In the genomic region with DNA sequence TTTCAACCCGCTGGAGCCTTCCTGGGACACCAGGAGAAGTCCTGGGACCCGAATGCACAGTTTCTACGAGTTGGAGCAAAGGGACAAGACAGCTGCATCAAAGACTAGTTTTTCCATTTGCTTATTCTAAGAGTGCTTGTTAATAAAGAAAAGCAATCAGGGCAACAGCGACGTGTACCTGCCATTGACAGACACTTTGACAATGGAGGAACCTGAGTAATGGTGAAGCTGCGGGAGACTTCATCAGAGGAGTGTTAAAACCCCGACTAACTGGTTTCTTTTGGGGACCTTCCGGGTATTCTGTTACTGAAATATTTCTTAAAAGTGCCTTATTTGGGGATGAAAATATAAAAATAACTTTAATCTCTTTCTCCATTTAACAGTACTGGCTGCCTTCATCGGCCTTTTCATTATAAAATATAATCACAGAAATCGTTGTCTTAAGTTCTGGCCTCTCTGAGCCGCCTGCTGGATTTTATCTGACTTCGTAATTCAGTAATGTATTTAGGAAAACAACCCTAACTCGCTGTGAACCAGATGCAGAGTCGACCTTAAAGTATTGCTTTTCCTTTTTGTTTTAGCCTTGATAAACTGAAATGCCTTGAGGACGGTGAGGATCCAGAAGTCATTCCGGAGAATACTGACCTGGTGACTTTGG, we compare ENCODE assay signal across 8 cellular contexts. TPM values are rescaled to one million over a fixed set of nuclear protein-coding genes. Genes with fewer than 3 reads are reported as not detected.
DNase-seq lines count a peak whose midpoint lies in the region; ATAC-seq and TF ChIP-seq lines count a peak whose summit lies in the region.

No MANE protein-coding gene starts in this region.

- H3K36me3 ChIP-seq in OCI-LY1 (ENCODE audit: insufficient read depth, low read length) = peaks cover 38% of the 10 kb centered on the region

- TF ChIP-seq CTCF in OCI-LY1 (IDR thresholded peaks at IDR 0.05; ENCODE audit: low read length) = no peak

- peak overlapping the region; percentile 88 for H3K9ac ChIP-seq in OCI-LY1 (ENCODE audit: low read length)

- CTCF ChIA-PET in activated naive CD4-positive, alpha-beta T cell treated with anti-CD3 and anti-CD28 coated beads for 36 hours (lab: Charles Lee) = interaction anchor here (0.7 to 1.2 kb wide), 5 partner anchors 109 to 211 kb away, joined by 3 to 5 read pairs (median 3); no protein-coding TSS in a partner anchor

- H3K27me3 Mint-ChIP-seq in activated naive CD4-positive, alpha-beta T cell treated with anti-CD3 and anti-CD28 coated beads for 36 hours (ENCODE audit: low read depth) = no peaks in the 10 kb centered on the region
- no peaks in the 10 kb centered on the region for H3K27me3 Mint-ChIP-seq in dendritic cell treated with granulocyte-macrophage colony-stimulating factor and Interleukin-4, amounts not matched to agents 40 ng/mL and 50 ng/mL, for 4 days

- H3K9me3 Mint-ChIP-seq in activated naive CD4-positive, alpha-beta T cell treated with anti-CD3 and anti-CD28 coated beads for 36 hours = no peaks in the 10 kb centered on the region
- no peaks in the 10 kb centered on the region for H3K9me3 Mint-ChIP-seq in dendritic cell treated with granulocyte-macrophage colony-stimulating factor and Interleukin-4, amounts not matched to agents 40 ng/mL and 50 ng/mL, for 4 days

- H3K4me3 Mint-ChIP-seq in activated naive CD4-positive, alpha-beta T cell treated with anti-CD3 and anti-CD28 coated beads for 36 hours = peak overlapping the region; percentile 89
- peak overlapping the region; percentile 94 for H3K4me3 Mint-ChIP-seq in dendritic cell treated with granulocyte-macrophage colony-stimulating factor and Interleukin-4, amounts not matched to agents 40 ng/mL and 50 ng/mL, for 4 days

- peaks cover 20% of the 10 kb centered on the region for H3K79me2 ChIP-seq in OCI-LY1 (ENCODE audit: insufficient read depth, low read length)

- H3K4me2 ChIP-seq in OCI-LY1 (ENCODE audit: low read length) = peak overlapping the region; percentile 96

- no peaks in the 10 kb centered on the region for H3K9me2 ChIP-seq in OCI-LY1 (ENCODE audit: low read depth, low read length)

- H3K27me3 ChIP-seq in OCI-LY1 (ENCODE audit: insufficient read depth, low read length) (no peaks in the 10 kb centered on the region), mononuclear cell (ENCODE audit: insufficient read depth, low read length) (no peaks in the 10 kb centered on the region)

- ATAC-seq in HG03521 (IDR thresholded peaks at IDR 0.05; ENCODE audit: unreplicated experiment) (no peak), GM18498 (IDR thresholded peaks at IDR 0.05; ENCODE audit: unreplicated experiment) (no peak), GM21825 (IDR thresholded peaks at IDR 0.05; ENCODE audit: unreplicated experiment) (no peak)

- H3F3A ChIP-seq in OCI-LY1 (ENCODE audit: insufficient read depth, low read length) = no peaks in the 10 kb centered on the region

- peak; percentile 30 for DNase-seq in activated naive CD4-positive, alpha-beta T cell treated with anti-CD3 and anti-CD28 coated beads for 36 hours
- no peak for DNase-seq in activated naive CD4-positive, alpha-beta T cell treated with anti-CD3 and anti-CD28 coated beads, Interleukin-2, amount 50 U/mL, for 16 hours

- peaks cover 24% of the 10 kb centered on the region for H3K36me3 Mint-ChIP-seq in activated naive CD4-positive, alpha-beta T cell treated with anti-CD3 and anti-CD28 coated beads for 36 hours (ENCODE audit: low read depth)
- H3K36me3 Mint-ChIP-seq in dendritic cell treated with granulocyte-macrophage colony-stimulating factor and Interleukin-4, amounts not matched to agents 40 ng/mL and 50 ng/mL, for 4 days (ENCODE audit: low read depth) = peaks cover 40% of the 10 kb centered on the region

- peak overlapping the region; percentile 78 for H3K27ac Mint-ChIP-seq in activated naive CD4-positive, alpha-beta T cell treated with anti-CD3 and anti-CD28 coated beads for 36 hours
- peak overlapping the region; percentile 91 for H3K27ac Mint-ChIP-seq in dendritic cell treated with granulocyte-macrophage colony-stimulating factor and Interleukin-4, amounts not matched to agents 40 ng/mL and 50 ng/mL, for 4 days

- H4K20me1 ChIP-seq in OCI-LY1 (ENCODE audit: insufficient read depth, low read length) = no peaks in the 10 kb centered on the region

- peaks cover 29% of the 10 kb centered on the region for H3K4me1 Mint-ChIP-seq in activated naive CD4-positive, alpha-beta T cell treated with anti-CD3 and anti-CD28 coated beads for 36 hours (ENCODE audit: low read depth)
- H3K4me1 Mint-ChIP-seq in dendritic cell treated with granulocyte-macrophage colony-stimulating factor and Interleukin-4, amounts not matched to agents 40 ng/mL and 50 ng/mL, for 4 days (ENCODE audit: low read depth) = peaks cover 38% of the 10 kb centered on the region

- H3K4me1 ChIP-seq in OCI-LY1 (ENCODE audit: insufficient read depth, low read length, severe bottlenecking) = peaks cover 40% of the 10 kb centered on the region
- peaks cover 48% of the 10 kb centered on the region for H3K4me1 ChIP-seq in mononuclear cell (ENCODE audit: insufficient read depth, low read length)

- no peaks in the 10 kb centered on the region for H3K9me3 ChIP-seq in OCI-LY1 (ENCODE audit: low read length)
- H3K9me3 ChIP-seq in mononuclear cell (ENCODE audit: low read depth, low read length) = no peaks in the 10 kb centered on the region

- intact Hi-C loops in activated naive CD4-positive, alpha-beta T cell treated with anti-CD3 and anti-CD28 coated beads for 36 hours (cut with micrococcal nuclease) = loop anchor here (1.0 to 5.0 kb wide), 8 partner anchors 44 to 1101 kb away; a partner anchor contains a TSS
- intact Hi-C loops in dendritic cell treated with granulocyte-macrophage colony-stimulating factor and Interleukin-4, amounts not matched to agents 40 ng/mL and 50 ng/mL, for 4 days (cut with micrococcal nuclease) = loop anchor here (2.0 to 5.0 kb wide), 3 partner anchors 117 to 131 kb away; a partner anchor contains a TSS

- H2AFZ ChIP-seq in OCI-LY1 (ENCODE audit: low read length) = no peak overlapping the region

- peak overlapping the region; percentile 30 for H3K27ac ChIP-seq in OCI-LY1 (ENCODE audit: low read depth, low read length, poor library complexity, severe bottlenecking)

- H3K4me3 ChIP-seq in OCI-LY1 (ENCODE audit: low read depth, low read length, poor library complexity, severe bottlenecking) = peak overlapping the region; percentile 98
- peak overlapping the region; percentile 90 for H3K4me3 ChIP-seq in mononuclear cell (ENCODE audit: low read length)

RNA-seq across cellular contexts. Expression of a gene that starts 0.8 kb away (rescaled TPM):
- 10 to 100 TPM; 30.6 to 32.8 TPM for total RNA-seq in activated naive CD4-positive, alpha-beta T cell treated with anti-CD3 and anti-CD28 coated beads for 36 hours
- total RNA-seq in mononuclear cell = 7.6 TPM
